Comparison of ENCODE assay signal across 8 cellular contexts in genomic region chrX:10106801-10107200, GRCh38. TPM values are rescaled to one million over a fixed set of nuclear protein-coding genes. Genes with fewer than 3 reads are reported as not detected.
DNase-seq lines count a peak whose midpoint lies in the region; ATAC-seq, FAIRE-seq and TF ChIP-seq lines count a peak whose summit lies in the region.

No MANE protein-coding gene starts in this region.

- TF ChIP-seq POLR2A in endothelial cell of umbilical vein (IDR thresholded peaks at IDR 0.05; ENCODE audit: low read depth, low read length) = no peak

- intact Hi-C loops in CD4-positive, alpha-beta T cell (cut with DNase I, micrococcal nuclease) = no loop called here
- intact Hi-C loops in OCI-LY7 (cut with micrococcal nuclease; ENCODE audit: unreplicated experiment) = no loop called here
- intact Hi-C loops in endothelial cell of umbilical vein (cut with micrococcal nuclease) = no loop called here

- H3K4me3 ChIP-seq in OCI-LY7 (ENCODE audit: low read depth, low read length, poor library complexity, severe bottlenecking) (peak overlapping the region; percentile 45), endothelial cell of umbilical vein (replicated peaks in 1 of 3; ENCODE audit: insufficient read depth in 1 of 3, low read depth in 1 of 3, low read length in 3 of 3) (no peak overlapping the region)

- no peaks in the 10 kb centered on the region for H3K9me1 ChIP-seq in endothelial cell of umbilical vein (replicated peaks; ENCODE audit: control insufficient read depth, extremely low read depth, insufficient read depth, low read length)

- H3K4me2 ChIP-seq in OCI-LY7 (ENCODE audit: low read length) (peak overlapping the region; percentile 79), endothelial cell of umbilical vein (ENCODE audit: insufficient read depth, low read length) (no peak overlapping the region)

- H3K4me3 Mint-ChIP-seq in CD4-positive, alpha-beta T cell = peak overlapping the region; percentile 16

- peaks cover 53% of the 10 kb centered on the region for H3K4me1 Mint-ChIP-seq in CD4-positive, alpha-beta T cell (ENCODE audit: low read depth)

- no peak for TF ChIP-seq CTCF in CD4-positive, alpha-beta T cell (IDR thresholded peaks at IDR 0.05)
- TF ChIP-seq CTCF in OCI-LY7 (conservative IDR thresholded peaks at IDR 0.05; ENCODE audit: low read length) = no peak
- TF ChIP-seq CTCF in endothelial cell of umbilical vein (IDR thresholded peaks at IDR 0.05; ENCODE audit: extremely low read depth in 1 of 2, insufficient read depth in 1 of 2, low read depth in 1 of 2, low read length in 2 of 2) = no peak

- H3K36me3 ChIP-seq in OCI-LY7 (ENCODE audit: insufficient read depth, low read length) (peaks cover 27% of the 10 kb centered on the region), endothelial cell of umbilical vein (ENCODE audit: control insufficient read depth in 2 of 2, extremely low read depth in 1 of 2, insufficient read depth in 2 of 2, low read length in 2 of 2) (peaks cover 4 to 12% of the 10 kb centered on the region in 2 experiments)

- DNase-seq in CD4-positive, alpha-beta T cell = peak; percentile 34 to 60 (median 52)
- peak; percentile 88 for DNase-seq in OCI-LY7 (ENCODE audit: low spot score)
- no peak for DNase-seq in endothelial cell of umbilical vein (ENCODE audit: low read depth, low spot score)
- DNase-seq in AG08395 (ENCODE audit: low spot score) = no peak
- DNase-seq in occipital lobe (lab: John Stamatoyannopoulos, UW) = no peak
- DNase-seq in G401 (ENCODE audit: low spot score) = no peak
- DNase-seq in NCI-H2227 (lab: John Stamatoyannopoulos, UW; ENCODE audit: unreplicated experiment) = no peak

- BruUV-seq in OCI-LY7 (replicated peaks; lab: Mats Ljungman, UMichigan) (no TSS peak), endothelial cell of umbilical vein (replicated peaks; lab: Mats Ljungman, UMichigan) (no TSS peak)

- H3K4me1 ChIP-seq in OCI-LY7 (ENCODE audit: insufficient read depth, low read length, poor library complexity, severe bottlenecking) (peaks cover 84% of the 10 kb centered on the region), endothelial cell of umbilical vein (ENCODE audit: control insufficient read depth, extremely low read depth, insufficient read depth, low read length) (peaks cover 11% of the 10 kb centered on the region)

- H4K20me1 ChIP-seq in OCI-LY7 (ENCODE audit: insufficient read depth, low read length) (no peaks in the 10 kb centered on the region), endothelial cell of umbilical vein (replicated peaks; ENCODE audit: control insufficient read depth, extremely low read depth, insufficient read depth, low read length) (no peaks in the 10 kb centered on the region)

- POLR2A ChIA-PET in CD4-positive, alpha-beta T cell (lab: Charles Lee) = interaction anchor here (1.7 to 2.4 kb wide), 2 partner anchors 8 to 95 kb away, joined by 6 to 12 read pairs; no protein-coding TSS in a partner anchor
- POLR2A ChIA-PET in OCI-LY7 (lab: Charles Lee) = interaction anchor here (0.7 to 8.1 kb wide), 7 partner anchors 11 to 50 kb away, joined by 3 to 77 read pairs (median 4); partner anchors contain the start of gene CLCN4
- POLR2A ChIA-PET in endothelial cell of umbilical vein (lab: Charles Lee) = no interaction called here

- dilution Hi-C loops in endothelial cell of umbilical vein (cut with MboI; ENCODE audit: extremely low pct_ligation_motif_present, low sequenced_read_pairs) = no loop called here

- CTCF ChIA-PET in CD4-positive, alpha-beta T cell (lab: Charles Lee) = interaction anchor here (2.5 kb wide), 1 partner anchor 13 kb away, joined by 17 read pairs; no protein-coding TSS in a partner anchor
- CTCF ChIA-PET in OCI-LY7 (lab: Charles Lee; ENCODE audit: unreplicated experiment) = no interaction called here
- CTCF ChIA-PET in endothelial cell of umbilical vein (lab: Charles Lee) = interaction anchor here (1.6 kb wide), 1 partner anchor 13 kb away, joined by 6 read pairs; no protein-coding TSS in a partner anchor

- peak overlapping the region; percentile 41 for H3K27ac ChIP-seq in CD4-positive, alpha-beta T cell (ENCODE audit: low read depth, low read length)
- H3K27ac ChIP-seq in OCI-LY7 (ENCODE audit: low read depth, low read length, poor library complexity, severe bottlenecking) (peak overlapping the region; percentile 100), endothelial cell of umbilical vein (ENCODE audit: insufficient read depth, low read depth, low read length) (no peak overlapping the region)

- no peaks in the 10 kb centered on the region for H3K9me2 ChIP-seq in OCI-LY7 (ENCODE audit: insufficient read depth, low read length)

- no peaks in the 10 kb centered on the region for H3K27me3 ChIP-seq in CD4-positive, alpha-beta T cell (ENCODE audit: control insufficient read depth, insufficient read depth, low read length)
- no peaks in the 10 kb centered on the region for H3K27me3 ChIP-seq in endothelial cell of umbilical vein (ENCODE audit: control insufficient read depth in 2 of 2, insufficient read depth in 2 of 2, low read length in 2 of 2)

- no peaks in the 10 kb centered on the region for H3K9me3 ChIP-seq in CD4-positive, alpha-beta T cell (ENCODE audit: control insufficient read depth, low read length)
- H3K9me3 ChIP-seq in OCI-LY7 (ENCODE audit: low read length) = no peaks in the 10 kb centered on the region
- H3K9me3 ChIP-seq in endothelial cell of umbilical vein (replicated peaks; ENCODE audit: control insufficient read depth, insufficient read depth, low read length) = no peaks in the 10 kb centered on the region

- H2AFZ ChIP-seq in OCI-LY7 (ENCODE audit: low read length) (no peak overlapping the region), endothelial cell of umbilical vein (ENCODE audit: low read depth, low read length) (no peak overlapping the region)

- ATAC-seq in CD4-positive, alpha-beta T cell (ENCODE audit: poor library complexity) = peak; percentile 72
- peak; percentile 78 for ATAC-seq in GM21528 (IDR thresholded peaks at IDR 0.05; ENCODE audit: low FRiP score, unreplicated experiment)

- H3K36me3 Mint-ChIP-seq in CD4-positive, alpha-beta T cell (ENCODE audit: low read depth) = peaks cover 9% of the 10 kb centered on the region

- H3K79me2 ChIP-seq in OCI-LY7 (ENCODE audit: insufficient read depth, low read depth, low read length) = peaks cover 21% of the 10 kb centered on the region; the same call in 1 of the 2 replicates
- peaks cover 1% of the 10 kb centered on the region for H3K79me2 ChIP-seq in endothelial cell of umbilical vein (ENCODE audit: control insufficient read depth, insufficient read depth, low read length)

- peak; percentile 4 for FAIRE-seq in endothelial cell of umbilical vein (lab: Jason Lieb, UNC)

- no peaks in the 10 kb centered on the region for H3K9me3 Mint-ChIP-seq in CD4-positive, alpha-beta T cell

- no peaks in the 10 kb centered on the region for H3K27me3 Mint-ChIP-seq in CD4-positive, alpha-beta T cell

- peak overlapping the region; percentile 94 for H3K27ac Mint-ChIP-seq in CD4-positive, alpha-beta T cell

- in situ Hi-C loops in G401 (cut with HindIII; ENCODE audit: low sequenced_read_pairs) = no loop called here

- no peak overlapping the region for H3K9ac ChIP-seq in endothelial cell of umbilical vein (replicated peaks; ENCODE audit: extremely low read depth, insufficient read depth, low read length)

TF ChIP-seq in endothelial cell of umbilical vein, 7 proteins besides CTCF, POLR2A, EP300 and RAD21:
- TF ChIP-seq JUN (IDR thresholded peaks at IDR 0.05; ENCODE audit: borderline replicate concordance, insufficient read depth, insufficient read length, low read depth) (no peak), GATA2 (IDR thresholded peaks at IDR 0.05; ENCODE audit: insufficient read depth, insufficient read length, low read depth, low read length) (no peak), EZH2 (IDR thresholded peaks at IDR 0.05; ENCODE audit: borderline replicate concordance, low read depth, low read length, severe bottlenecking) (no peak), MYC (IDR thresholded peaks at IDR 0.05; ENCODE audit: low read depth, low read length) (no peak), MAX (IDR thresholded peaks at IDR 0.05; ENCODE audit: insufficient read depth, insufficient read length) (no peak), FOS (IDR thresholded peaks at IDR 0.05; ENCODE audit: borderline replicate concordance, insufficient read depth, low read length) (no peak), POLR2AphosphoS5 (IDR thresholded peaks at IDR 0.05; ENCODE audit: insufficient read depth, low read depth, low read length) (no peak)

RNA-seq across cellular contexts. Expression of gene CLCN4, which starts 50.0 kb away (rescaled TPM):
- total RNA-seq in CD4-positive, alpha-beta T cell = not detected
- total RNA-seq in OCI-LY7 (2014; rRNA removed; shearing (Covaris generic)) = 7.8 and 11.1 TPM in 2 replicates
- total RNA-seq in OCI-LY7 (2022) (9.7 and 10.2 TPM in 2 replicates), endothelial cell of umbilical vein (17.0 and 19.8 TPM in 2 replicates), occipital lobe (68.6 TPM)
- polyA plus RNA-seq in endothelial cell of umbilical vein = 7.2 and 7.6 TPM in 2 replicates
- polyA plus RNA-seq in endothelial cell of umbilical vein (2011; cell fraction: cytosol; rRNA removed) = 8.2 and 10.7 TPM in 2 replicates
- polyA plus RNA-seq in endothelial cell of umbilical vein (2011; cell fraction: nucleus; rRNA removed) = 9.7 and 13.5 TPM in 2 replicates
- 9.4 and 10.3 TPM in 2 replicates for polyA plus RNA-seq in endothelial cell of umbilical vein (2012)
- polyA minus RNA-seq in endothelial cell of umbilical vein = 26.1 and 30.0 TPM in 2 replicates
- 0.41 TPM for polyA minus RNA-seq in endothelial cell of umbilical vein (2011; cell fraction: cytosol; rRNA and poly(A)+ RNA removed)
- 8.1 and 11.1 TPM in 2 replicates for polyA minus RNA-seq in endothelial cell of umbilical vein (2011; cell fraction: nucleus; rRNA and poly(A)+ RNA removed)
- 2.6 and 3.6 TPM in 2 replicates for total RNA-seq in G401 (2014; rRNA removed; shearing (Covaris generic))

Comparison
In these comparisons a context has a peak if more than half of its experiments do, and no peak if none do; other contexts are left out.
1. DNase-seq: peak in CD4-positive, alpha-beta T cell (10 of 10) and OCI-LY7 (single experiment); none in endothelial cell of umbilical vein (single experiment), AG08395 (single experiment), occipital lobe (single experiment), G401 (single experiment) and NCI-H2227 (single experiment).